In the genomic region with DNA sequence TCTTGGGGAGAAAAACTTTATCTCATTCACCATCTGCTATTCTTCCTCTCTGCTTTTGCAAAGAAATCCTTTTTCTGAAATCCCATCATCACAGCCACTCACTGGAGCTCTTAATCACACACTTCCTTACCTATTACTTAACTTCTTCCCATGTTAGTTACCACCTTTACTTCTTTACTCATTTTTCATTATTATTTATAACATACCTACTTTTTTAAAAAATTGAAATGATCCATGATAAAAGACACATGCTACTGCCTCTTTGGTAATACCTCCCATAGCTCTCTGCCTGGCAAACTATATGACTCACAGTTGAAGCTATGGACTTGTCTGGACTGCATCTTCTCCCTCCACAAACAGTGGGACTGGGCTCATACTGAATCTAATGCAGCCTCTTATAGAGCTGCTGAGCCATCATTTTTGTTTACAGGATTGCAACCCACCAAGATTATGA, we compare ENCODE assay signal across 11 cellular contexts.
DNase-seq lines count a peak whose midpoint lies in the region; ATAC-seq and TF ChIP-seq lines count a peak whose summit lies in the region.
"Had no signal": no experiment of that assay in that cellular context is flagged by ENCODE, and none has a peak within 500 bp of the region (broad histone marks: within the 10 kb centered on the region; RNA-seq: fewer than 3 reads in every experiment).

No MANE protein-coding gene starts in this region.

- intact Hi-C loops in esophagus squamous epithelium (cut with DNase I), result no loop called here

- H3K27ac ChIP-seq in RWPE1 (no peak overlapping the region), esophagus squamous epithelium (no peak overlapping the region)
- H3K27ac ChIP-seq: tibial artery had no signal

- no peaks in the 10 kb centered on the region for H3K36me3 ChIP-seq in esophagus squamous epithelium
- H3K36me3 ChIP-seq: tibial artery had no signal

- TF ChIP-seq CTCF in RWPE1 (conservative IDR thresholded peaks at IDR 0.05; ENCODE audit: low read depth) (no peak), esophagus squamous epithelium (IDR thresholded peaks at IDR 0.05) (no peak)

- no peaks in the 10 kb centered on the region for H3K9me3 ChIP-seq in esophagus squamous epithelium
- H3K9me3 ChIP-seq: tibial artery had no signal

- no peak overlapping the region for H3K4me3 ChIP-seq in esophagus squamous epithelium
- H3K4me3 ChIP-seq: tibial artery had no signal

- no peaks in the 10 kb centered on the region for H3K27me3 ChIP-seq in esophagus squamous epithelium
- H3K27me3 ChIP-seq: tibial artery had no signal

- CTCF ChIA-PET in RWPE1 (lab: Yijun Ruan, JAX), result interaction anchor here (0.5 kb wide), 1 partner anchor 107 kb away, joined by 3 read pairs; no protein-coding TSS in a partner anchor

- TF ChIP-seq POLR2A in esophagus squamous epithelium (IDR thresholded peaks at IDR 0.05), result no peak

- DNase-seq in AG20443 (ENCODE audit: low spot score) (peak; percentile 44), RWPE1 (ENCODE audit: low spot score) (peak; percentile 55), glomerular visceral epithelial cell (ENCODE audit: extremely low spot score) (peak; percentile 59), GOT3 (lab: John Stamatoyannopoulos, UW) (no peak), esophagus squamous epithelium (lab: John Stamatoyannopoulos, UW) (no peak)
- DNase-seq: cortex of kidney, KBM-7, tibial artery had no signal

- H3K4me1 ChIP-seq in esophagus squamous epithelium, result peaks cover 0 to 24% (median 4%) of the 10 kb centered on the region in 3 donors

- POLR2A ChIA-PET in RWPE1 (lab: Yijun Ruan, JAX; ENCODE audit: low non-redundant PET), result no interaction called here

- ATAC-seq in GM21786 (IDR thresholded peaks at IDR 0.05; ENCODE audit: unreplicated experiment) (peak; percentile 50), HG03520 (IDR thresholded peaks at IDR 0.05; ENCODE audit: unreplicated experiment) (no peak), HG03196 (IDR thresholded peaks at IDR 0.05; ENCODE audit: unreplicated experiment) (no peak)

Comparison
In these comparisons a context has a peak if more than half of its experiments do, and no peak if none do; other contexts are left out.
1. DNase-seq: peak in AG20443 (single experiment), RWPE1 (single experiment) and glomerular visceral epithelial cell (single experiment); none in GOT3 (single experiment) and esophagus squamous epithelium (single experiment).